In the genomic region with DNA sequence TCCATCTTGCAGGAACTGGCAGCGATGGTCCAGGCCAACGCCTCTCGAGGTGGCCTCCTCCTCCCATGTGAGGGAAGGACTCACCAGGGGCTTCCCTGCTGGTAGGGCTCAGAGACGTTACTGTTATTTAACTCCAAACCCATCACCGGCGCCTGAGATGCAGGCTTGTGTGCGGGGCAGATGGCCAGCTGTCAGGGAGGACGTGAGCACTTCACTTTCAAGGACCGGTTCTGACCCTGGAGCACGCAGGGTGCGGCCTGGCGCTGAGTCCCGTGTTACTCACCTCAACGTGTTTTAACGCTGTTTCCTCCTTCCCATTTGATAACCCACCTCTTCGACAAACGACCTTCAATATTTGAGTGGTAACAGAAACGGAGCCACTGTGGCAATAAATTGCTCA, we compare ENCODE assay signal across 18 cellular contexts.
"Had no signal": no experiment of that assay in that cellular context is flagged by ENCODE, and none has a peak within 500 bp of the region (broad histone marks: within the 10 kb centered on the region; RNA-seq: fewer than 3 reads in every experiment).

No MANE protein-coding gene starts in this region.

- H3K36me3 Mint-ChIP-seq: naive thymus-derived CD4-positive, alpha-beta T cell had no signal

- H3K27ac ChIP-seq: coronary artery, dorsolateral prefrontal cortex, esophagus muscularis mucosa, foreskin keratinocyte, gastroesophageal sphincter, heart left ventricle, hepatocyte, left lung, lower lobe of right lung had no signal

- H2AFZ ChIP-seq: hepatocyte had no signal

- H3K36me3 ChIP-seq: esophagus muscularis mucosa, gastroesophageal sphincter, heart left ventricle, left lung, lower lobe of right lung had no signal

- DNase-seq: dermis blood vessel endothelial cell; dorsolateral prefrontal cortex; effector CD4-positive, alpha-beta T cell; effector memory CD4-positive, alpha-beta T cell; foreskin keratinocyte; heart left ventricle; hypothalamus; left cardiac atrium; left ventricle myocardium superior; lower lobe of right lung; mesenchymal stem cell; midbrain; naive thymus-derived CD4-positive, alpha-beta T cell had no signal

- H3K4me3 Mint-ChIP-seq: naive thymus-derived CD4-positive, alpha-beta T cell had no signal

- H3K4me2 ChIP-seq: hepatocyte had no signal

- ATAC-seq: foreskin keratinocyte; gastroesophageal sphincter; heart left ventricle; left cardiac atrium; left lung; left ventricle myocardium superior; lower lobe of right lung; naive thymus-derived CD4-positive, alpha-beta T cell had no signal

- H3K4me1 Mint-ChIP-seq: naive thymus-derived CD4-positive, alpha-beta T cell had no signal

- H3K79me2 ChIP-seq: hepatocyte had no signal

- H3K9me3 ChIP-seq: esophagus muscularis mucosa, gastroesophageal sphincter, heart left ventricle, left lung, lower lobe of right lung had no signal

- H3K4me1 ChIP-seq: esophagus muscularis mucosa, foreskin keratinocyte, gastroesophageal sphincter, heart left ventricle, left lung, lower lobe of right lung had no signal

- H3K27ac Mint-ChIP-seq: naive thymus-derived CD4-positive, alpha-beta T cell had no signal

- H3K27me3 ChIP-seq: esophagus muscularis mucosa, foreskin keratinocyte, gastroesophageal sphincter, heart left ventricle, hepatocyte, left lung had no signal

- H3K4me3 ChIP-seq: coronary artery, dorsolateral prefrontal cortex, esophagus muscularis mucosa, gastroesophageal sphincter, heart left ventricle, hepatocyte, left lung, lower lobe of right lung had no signal
